In the genomic region with DNA sequence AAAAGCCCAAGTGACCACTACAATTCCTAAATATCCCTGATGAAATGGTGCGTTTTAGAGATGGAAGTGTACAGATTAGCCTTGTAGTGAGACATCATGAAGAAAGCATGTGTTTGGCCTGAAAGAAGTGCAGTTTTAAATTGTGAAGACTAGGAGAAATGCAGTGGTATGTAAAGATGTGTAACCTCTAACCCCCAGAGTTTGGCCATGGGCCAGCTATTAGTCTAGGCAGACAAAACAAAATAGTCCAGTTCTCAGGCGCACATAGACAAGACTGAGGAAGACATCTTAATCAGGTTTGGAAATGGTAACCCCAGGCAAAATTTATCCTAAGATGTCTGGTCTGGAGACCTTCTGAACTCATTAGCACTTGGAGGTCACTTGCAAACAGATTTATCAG, we compare ENCODE assay signal across 26 cellular contexts. TPM values are rescaled to one million over a fixed set of nuclear protein-coding genes. Genes with fewer than 3 reads are reported as not detected.
"Had no signal": no experiment of that assay in that cellular context is flagged by ENCODE, and none has a peak within 500 bp of the region (broad histone marks: within the 10 kb centered on the region; RNA-seq: fewer than 3 reads in every experiment).

No MANE protein-coding gene starts in this region.

- H3K27ac ChIP-seq: adrenal gland, ascending aorta, breast epithelium, colonic mucosa, esophagus muscularis mucosa, gastrocnemius medialis, neutrophil, pancreas, tibial artery had no signal

- ATAC-seq: activated CD8-positive, alpha-beta T cell treated with anti-CD3 and anti-CD28 coated beads, Interleukin-2, amount 10 ng/mL, durations not matched to agents 7 days and 5 days; effector memory CD8-positive, alpha-beta T cell; gastrocnemius medialis; left ventricle myocardium superior; natural killer cell treated with Interleukin-12 subunit alpha and Interleukin-12 subunit beta and Interleukin-15 and Interleukin-18, amount 100 ng/mL, for 72 hours; pancreas; right cardiac atrium; stimulated activated effector memory CD8-positive, alpha-beta T cell treated with anti-CD3 and anti-CD28 coated beads, Interleukin-12 subunit alpha, Interleukin-12 subunit beta, amount 100 ng/mL, for 72 hours; stimulated activated naive CD8-positive, alpha-beta T cell treated with anti-CD3 and anti-CD28 coated beads, Interleukin-15, amount 100 ng/mL, for 72 hours had no signal

- H3K4me3 ChIP-seq: adrenal gland, ascending aorta, breast epithelium, colonic mucosa, gastrocnemius medialis, pancreas, tibial artery had no signal

- H3K9me3 Mint-ChIP-seq: activated CD4-positive, alpha-beta T cell treated with anti-CD3 and anti-CD28 coated beads, Interleukin-2, amount 10 ng/mL, durations not matched to agents 7 days and 5 days; activated T-helper 2 cell treated with anti-CD3 and anti-CD28 coated beads, Interferon-gamma antibody, Interleukin-2, Interleukin-4, amounts not matched to agents 10 μg/mL and 5 μg/mL and 100 μg/mL, durations not matched to agents 14 hours and 24 hours and 36 hours; central memory CD8-positive, alpha-beta T cell; effector memory CD8-positive, alpha-beta T cell; natural killer cell treated with Interleukin-12 subunit alpha and Interleukin-12 subunit beta and Interleukin-15 and Interleukin-18, amount 100 ng/mL, for 72 hours; stimulated activated effector memory CD8-positive, alpha-beta T cell treated with anti-CD3 and anti-CD28 coated beads, Interleukin-12 subunit alpha, Interleukin-12 subunit beta, amount 100 ng/mL, for 72 hours; stimulated activated naive CD8-positive, alpha-beta T cell treated with anti-CD3 and anti-CD28 coated beads, Interleukin-15, amount 100 ng/mL, for 72 hours had no signal

- H3K27ac Mint-ChIP-seq: activated CD4-positive, alpha-beta T cell treated with anti-CD3 and anti-CD28 coated beads, Interleukin-2, amount 10 ng/mL, durations not matched to agents 7 days and 5 days; activated CD8-positive, alpha-beta T cell treated with anti-CD3 and anti-CD28 coated beads, Interleukin-2, amount 10 ng/mL, durations not matched to agents 7 days and 5 days; activated naive CD8-positive, alpha-beta T cell; activated T-helper 2 cell treated with anti-CD3 and anti-CD28 coated beads, Interferon-gamma antibody, Interleukin-2, Interleukin-4, amounts not matched to agents 10 μg/mL and 5 μg/mL and 100 μg/mL, durations not matched to agents 14 hours and 24 hours and 36 hours; effector memory CD8-positive, alpha-beta T cell; stimulated activated effector memory CD8-positive, alpha-beta T cell treated with anti-CD3 and anti-CD28 coated beads, Interleukin-12 subunit alpha, Interleukin-12 subunit beta, amount 100 ng/mL, for 72 hours; stimulated activated naive CD8-positive, alpha-beta T cell treated with anti-CD3 and anti-CD28 coated beads, Interleukin-15, amount 100 ng/mL, for 72 hours had no signal

- H3K36me3 Mint-ChIP-seq: activated naive CD8-positive, alpha-beta T cell; natural killer cell treated with Interleukin-12 subunit alpha and Interleukin-12 subunit beta and Interleukin-15 and Interleukin-18, amount 100 ng/mL, for 72 hours had no signal

- DNase-seq: activated CD4-positive, alpha-beta T cell treated with anti-CD3 and anti-CD28 coated beads, Interleukin-2, amount 10 ng/mL, durations not matched to agents 7 days and 5 days; activated CD4-positive, CD25-positive, alpha-beta regulatory T cell treated with anti-CD3 and anti-CD28 coated beads, Interleukin-2, amount 50 U/mL, for 72 hours; activated CD8-positive, alpha-beta T cell treated with anti-CD3 and anti-CD28 coated beads, Interleukin-2, amount 10 ng/mL, durations not matched to agents 7 days and 5 days; activated naive CD4-positive, alpha-beta T cell; adrenal gland; colonic mucosa; dorsolateral prefrontal cortex; effector memory CD8-positive, alpha-beta T cell; gastrocnemius medialis; hippocampal formation; left ventricle myocardium superior; pancreas; right cardiac atrium; stimulated activated CD4-positive, alpha-beta T cell treated with anti-CD3 and anti-CD28 coated beads, Interleukin-2, amount 100 ng/mL, for 24 hours; stimulated activated naive CD8-positive, alpha-beta T cell treated with anti-CD3 and anti-CD28 coated beads, Interleukin-15, amount 100 ng/mL, for 72 hours; tibial artery had no signal

- H3K27me3 Mint-ChIP-seq: activated CD4-positive, alpha-beta T cell treated with anti-CD3 and anti-CD28 coated beads, Interleukin-2, amount 10 ng/mL, durations not matched to agents 7 days and 5 days; activated naive CD8-positive, alpha-beta T cell; central memory CD8-positive, alpha-beta T cell; effector memory CD8-positive, alpha-beta T cell; stimulated activated naive CD8-positive, alpha-beta T cell treated with anti-CD3 and anti-CD28 coated beads, Interleukin-15, amount 100 ng/mL, for 72 hours had no signal

- H3K4me3 Mint-ChIP-seq: activated CD4-positive, alpha-beta T cell treated with anti-CD3 and anti-CD28 coated beads, Interleukin-2, amount 10 ng/mL, durations not matched to agents 7 days and 5 days; activated CD8-positive, alpha-beta T cell treated with anti-CD3 and anti-CD28 coated beads, Interleukin-2, amount 10 ng/mL, durations not matched to agents 7 days and 5 days; activated naive CD8-positive, alpha-beta T cell; central memory CD8-positive, alpha-beta T cell; effector memory CD8-positive, alpha-beta T cell; natural killer cell treated with Interleukin-12 subunit alpha and Interleukin-12 subunit beta and Interleukin-15 and Interleukin-18, amount 100 ng/mL, for 72 hours; stimulated activated effector memory CD8-positive, alpha-beta T cell treated with anti-CD3 and anti-CD28 coated beads, Interleukin-12 subunit alpha, Interleukin-12 subunit beta, amount 100 ng/mL, for 72 hours; stimulated activated naive CD8-positive, alpha-beta T cell treated with anti-CD3 and anti-CD28 coated beads, Interleukin-15, amount 100 ng/mL, for 72 hours had no signal

- H3K36me3 ChIP-seq: adrenal gland, breast epithelium, colonic mucosa, neutrophil, pancreas, tibial artery had no signal

- H3K9me3 ChIP-seq: adrenal gland, ascending aorta, breast epithelium, colonic mucosa, esophagus muscularis mucosa, gastrocnemius medialis, neutrophil, pancreas, tibial artery had no signal

- H3K27me3 ChIP-seq: adrenal gland, ascending aorta, breast epithelium, colonic mucosa, dorsolateral prefrontal cortex, esophagus muscularis mucosa, gastrocnemius medialis, pancreas, tibial artery had no signal

RNA-seq across cellular contexts. Expression of a gene that starts 23.6 kb away (rescaled TPM):
- total RNA-seq: ascending aorta had no signal

RNA-seq across cellular contexts. Expression of a gene that starts 34.1 kb away (rescaled TPM):
- total RNA-seq: activated CD4-positive, alpha-beta T cell treated with anti-CD3 and anti-CD28 coated beads, Interleukin-2, amount 10 ng/mL, durations not matched to agents 7 days and 5 days; activated CD8-positive, alpha-beta T cell treated with anti-CD3 and anti-CD28 coated beads, Interleukin-2, amount 10 ng/mL, durations not matched to agents 7 days and 5 days; activated T-helper 2 cell treated with anti-CD3 and anti-CD28 coated beads, Interferon-gamma antibody, Interleukin-2, Interleukin-4, amounts not matched to agents 10 μg/mL and 5 μg/mL and 100 μg/mL, durations not matched to agents 14 hours and 24 hours and 36 hours; colonic mucosa; dorsolateral prefrontal cortex; natural killer cell treated with Interleukin-12 subunit alpha and Interleukin-12 subunit beta and Interleukin-15 and Interleukin-18, amount 100 ng/mL, for 72 hours; T-helper 2 cell treated with Interferon-gamma antibody and Interleukin-4, amounts not matched to agents 100 ng/mL and 5 ng/mL, for 36 hours had no signal
